Comparison of ENCODE assay signal across 8 cellular contexts in the genomic region with DNA sequence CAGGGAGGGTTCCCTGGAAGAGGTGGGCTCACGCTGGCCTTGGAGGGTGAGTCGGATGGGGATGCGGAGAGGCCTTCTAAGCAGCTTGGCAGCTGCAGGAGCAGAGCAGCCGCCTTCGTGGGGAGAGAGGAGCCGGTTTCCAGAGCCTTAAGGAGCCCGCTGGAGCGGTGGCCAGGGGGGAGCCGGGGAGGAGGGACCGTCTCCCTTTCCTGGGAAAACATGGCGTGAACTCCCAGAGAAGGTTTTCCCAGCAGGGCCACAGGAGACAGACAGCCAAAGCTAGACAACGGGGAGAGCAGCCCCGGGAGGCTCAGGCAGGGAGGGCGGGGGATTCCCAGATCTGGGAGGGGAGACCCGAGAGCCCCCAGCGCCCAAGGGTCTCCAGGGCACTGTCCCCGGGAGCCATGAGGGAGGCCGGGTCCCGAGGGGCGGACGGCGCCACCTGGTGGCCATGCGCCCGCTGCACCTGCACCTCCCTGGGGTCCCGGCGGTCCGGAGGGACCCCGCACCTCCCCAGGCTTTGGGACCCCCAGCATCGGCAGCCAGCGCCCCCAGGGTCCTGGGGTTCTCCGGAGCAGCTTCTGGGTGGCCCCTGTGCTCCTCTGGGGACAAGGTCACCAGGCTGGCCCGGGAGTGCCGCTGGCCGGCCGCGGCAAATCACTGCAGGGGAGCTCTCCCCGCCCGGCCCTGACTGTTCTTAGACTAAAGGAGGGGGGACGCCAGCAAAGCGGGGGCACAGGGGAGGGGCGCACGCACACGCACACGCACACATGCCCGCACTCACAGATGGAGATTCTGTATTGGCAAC. TPM values are rescaled to one million over a fixed set of nuclear protein-coding genes. Genes with fewer than 3 reads are reported as not detected.
A peak's percentile ranks its signal among the peaks of the same experiment; 100 is the strongest.
DNase-seq lines count a peak whose midpoint lies in the region; ATAC-seq and TF ChIP-seq lines count a peak whose summit lies in the region.

No MANE protein-coding gene starts in this region.

- intact Hi-C loops in left lung (cut with DNase I), result loop anchor here in 1 of 2 donors (5.0 to 10.0 kb wide), 2 partner anchors 140 to 178 kb away; no protein-coding TSS in a partner anchor

- H3K27me3 ChIP-seq in left lung, result peaks cover 0 to 60% of the 10 kb centered on the region in 2 donors

- no peaks in the 10 kb centered on the region for H3K9me3 Mint-ChIP-seq in central memory CD8-positive, alpha-beta T cell

- no peaks in the 10 kb centered on the region for H3K36me3 ChIP-seq in left lung

- TF ChIP-seq CTCF in left lung (IDR thresholded peaks at IDR 0.05), result peak; percentile 97 to 99

- peak in 11 of 14 donors; percentile 46 to 76 (median 54) for DNase-seq in C1 segment of cervical spinal cord (lab: John Stamatoyannopoulos, UW)
- peak; percentile 42 for DNase-seq in HK-2 (ENCODE audit: unreplicated experiment)
- peak; percentile 54 for DNase-seq in activated CD4-positive, alpha-beta T cell treated with anti-CD3 and anti-CD28 coated beads for 1 hour
- peak; percentile 40 to 76 for DNase-seq in central memory CD8-positive, alpha-beta T cell (ENCODE audit: low spot score in 2 of 2)
- DNase-seq in left lung, result peak; percentile 60 to 94
- DNase-seq in stimulated activated CD8-positive, alpha-beta memory T cell treated with anti-CD3 and anti-CD28 coated beads, Interleukin-15, amount 100 ng/mL, for 24 hours (ENCODE audit: low read depth), result peak; percentile 66
- DNase-seq in NCI-H187 (lab: John Stamatoyannopoulos, UW), result no peak

- peaks cover 5% of the 10 kb centered on the region for H3K4me1 Mint-ChIP-seq in central memory CD8-positive, alpha-beta T cell

- ATAC-seq in central memory CD8-positive, alpha-beta T cell (replicated peaks; ENCODE audit: extremely low read depth, poor library complexity, severe bottlenecking), result no peak
- peak; percentile 45 for ATAC-seq in left lung
- ATAC-seq in HG03097 (IDR thresholded peaks at IDR 0.05; ENCODE audit: low FRiP score, unreplicated experiment), result no peak

- no peak overlapping the region for H3K4me3 Mint-ChIP-seq in central memory CD8-positive, alpha-beta T cell

- no peak overlapping the region for H3K27ac Mint-ChIP-seq in central memory CD8-positive, alpha-beta T cell (ENCODE audit: low read depth)

- peaks cover 2% of the 10 kb centered on the region for H3K36me3 Mint-ChIP-seq in central memory CD8-positive, alpha-beta T cell (ENCODE audit: insufficient read depth)

- peaks cover 25 to 46% of the 10 kb centered on the region in 2 donors for H3K4me1 ChIP-seq in left lung

- peak overlapping the region in 1 of 2 donors; percentile 23 for H3K27ac ChIP-seq in left lung

- H3K27me3 Mint-ChIP-seq in central memory CD8-positive, alpha-beta T cell, result peaks cover 37% of the 10 kb centered on the region

- H3K9me3 ChIP-seq in left lung, result no peaks in the 10 kb centered on the region

- H3K4me3 ChIP-seq in left lung, result peak overlapping the region in 1 of 2 donors; percentile 18

RNA-seq across cellular contexts. Expression of a gene that starts 2.4 kb away (rescaled TPM):
- 1 to 10 TPM; 6.0 to 8.8 TPM for total RNA-seq in left lung

RNA-seq across cellular contexts. Expression of a gene that starts 6.4 kb away (rescaled TPM):
- 1 to 10 TPM; 3.4 to 8.5 TPM for total RNA-seq in left lung

RNA-seq across cellular contexts. Expression of a gene that starts 20.5 kb away (rescaled TPM):
- 10 to 100 TPM; 29.8 to 76.6 TPM for total RNA-seq in left lung

RNA-seq across cellular contexts. Expression of a gene that starts 59.3 kb away (rescaled TPM):
- not detected for total RNA-seq in left lung

Comparison
In these comparisons a context has a peak if more than half of its experiments do, and no peak if none do; other contexts are left out.
1. DNase-seq: peak in C1 segment of cervical spinal cord (11 of 14), HK-2 (single experiment), activated CD4-positive, alpha-beta T cell treated with anti-CD3 and anti-CD28 coated beads for 1 hour (single experiment), central memory CD8-positive, alpha-beta T cell (2 of 2), left lung (2 of 2) and stimulated activated CD8-positive, alpha-beta memory T cell treated with anti-CD3 and anti-CD28 coated beads, Interleukin-15, amount 100 ng/mL, for 24 hours (single experiment); none in NCI-H187 (0 of 2).